ENCODE assay signal across 2 cellular contexts in genomic region chr19:40445945-40446784, GRCh38.
TF ChIP-seq lines count a peak whose summit lies in the region.

No MANE protein-coding gene starts in this region.

TF ChIP-seq in IMR-90, 13 proteins besides CTCF, POLR2A, EP300 and RAD21:
- TF ChIP-seq SMC3 (IDR thresholded peaks at IDR 0.05; ENCODE audit: low read depth, low read length) (no peak), MXI1 (IDR thresholded peaks at IDR 0.05; ENCODE audit: borderline replicate concordance, low read depth, low read length) (no peak), RCOR1 (IDR thresholded peaks at IDR 0.05; ENCODE audit: insufficient replicate concordance, low read length) (no peak), MAZ (IDR thresholded peaks at IDR 0.05; ENCODE audit: borderline replicate concordance, low read depth, low read length) (no peak)

TF ChIP-seq in GM12891, 5 proteins besides CTCF, POLR2A, EP300 and RAD21:
- TF ChIP-seq SPI1 (IDR thresholded peaks at IDR 0.05; ENCODE audit: low read depth, low read length) = no peak
- no peak for TF ChIP-seq POLR2AphosphoS5 (IDR thresholded peaks at IDR 0.05; ENCODE audit: low read depth, low read length)
- no peak for TF ChIP-seq PAX5 (IDR thresholded peaks at IDR 0.05; ENCODE audit: insufficient read depth, low read length, severe bottlenecking)
- TF ChIP-seq TAF1 (IDR thresholded peaks at IDR 0.05; ENCODE audit: low read depth, low read length) = no peak
